1 cellular context compared by ENCODE assay signal in the genomic region with DNA sequence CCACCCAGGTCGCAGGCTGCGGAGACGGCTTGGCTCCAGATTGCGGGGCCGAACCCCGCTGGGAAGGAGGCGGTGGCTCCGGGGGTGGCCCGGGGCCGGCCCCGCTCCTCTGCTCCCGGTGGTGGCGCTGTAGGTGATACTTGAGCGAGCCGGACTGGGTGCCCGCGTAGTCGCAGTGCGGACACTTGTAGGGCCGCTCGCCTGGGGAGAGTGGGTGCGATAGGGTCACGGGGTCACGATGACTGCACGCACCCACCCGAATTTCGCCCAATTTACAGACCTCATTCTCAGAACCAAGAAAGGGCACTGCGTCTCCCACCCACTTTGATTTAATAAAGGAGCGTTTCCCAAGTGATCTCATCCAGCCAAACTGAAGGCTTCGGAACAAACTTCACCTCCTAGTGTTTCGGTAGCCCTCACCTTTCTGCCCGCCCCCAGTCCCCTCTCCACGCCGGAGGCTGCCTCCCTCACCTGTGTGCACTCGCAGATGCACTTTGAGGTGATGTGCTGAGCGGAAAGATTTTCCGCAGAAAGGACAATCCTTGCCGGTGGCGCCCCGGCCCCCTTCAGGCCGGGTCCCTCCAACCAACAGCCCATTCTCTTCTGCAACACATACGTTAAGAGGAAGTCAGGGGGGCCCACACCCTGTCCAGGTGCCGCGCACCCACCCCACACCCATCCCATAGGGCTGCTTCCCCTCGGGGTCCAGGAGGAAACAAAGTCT.
TF ChIP-seq lines count a peak whose summit lies in the region.

No MANE protein-coding gene starts in this region.

TF ChIP-seq in GM23338, 12 proteins besides CTCF, POLR2A, EP300 and RAD21 (continued from another document):
- TF ChIP-seq, protein P1, sequence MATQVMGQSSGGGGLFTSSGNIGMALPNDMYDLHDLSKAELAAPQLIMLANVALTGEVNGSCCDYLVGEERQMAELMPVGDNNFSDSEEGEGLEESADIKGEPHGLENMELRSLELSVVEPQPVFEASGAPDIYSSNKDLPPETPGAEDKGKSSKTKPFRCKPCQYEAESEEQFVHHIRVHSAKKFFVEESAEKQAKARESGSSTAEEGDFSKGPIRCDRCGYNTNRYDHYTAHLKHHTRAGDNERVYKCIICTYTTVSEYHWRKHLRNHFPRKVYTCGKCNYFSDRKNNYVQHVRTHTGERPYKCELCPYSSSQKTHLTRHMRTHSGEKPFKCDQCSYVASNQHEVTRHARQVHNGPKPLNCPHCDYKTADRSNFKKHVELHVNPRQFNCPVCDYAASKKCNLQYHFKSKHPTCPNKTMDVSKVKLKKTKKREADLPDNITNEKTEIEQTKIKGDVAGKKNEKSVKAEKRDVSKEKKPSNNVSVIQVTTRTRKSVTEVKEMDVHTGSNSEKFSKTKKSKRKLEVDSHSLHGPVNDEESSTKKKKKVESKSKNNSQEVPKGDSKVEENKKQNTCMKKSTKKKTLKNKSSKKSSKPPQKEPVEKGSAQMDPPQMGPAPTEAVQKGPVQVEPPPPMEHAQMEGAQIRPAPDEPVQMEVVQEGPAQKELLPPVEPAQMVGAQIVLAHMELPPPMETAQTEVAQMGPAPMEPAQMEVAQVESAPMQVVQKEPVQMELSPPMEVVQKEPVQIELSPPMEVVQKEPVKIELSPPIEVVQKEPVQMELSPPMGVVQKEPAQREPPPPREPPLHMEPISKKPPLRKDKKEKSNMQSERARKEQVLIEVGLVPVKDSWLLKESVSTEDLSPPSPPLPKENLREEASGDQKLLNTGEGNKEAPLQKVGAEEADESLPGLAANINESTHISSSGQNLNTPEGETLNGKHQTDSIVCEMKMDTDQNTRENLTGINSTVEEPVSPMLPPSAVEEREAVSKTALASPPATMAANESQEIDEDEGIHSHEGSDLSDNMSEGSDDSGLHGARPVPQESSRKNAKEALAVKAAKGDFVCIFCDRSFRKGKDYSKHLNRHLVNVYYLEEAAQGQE (IDR thresholded peaks at IDR 0.05; ENCODE audit: unreplicated experiment) = no peak
- TF ChIP-seq ZNF331 (CRISPR knock-in tag; IDR thresholded peaks at IDR 0.05; ENCODE audit: low read depth) = no peak
- TF ChIP-seq, protein P2, sequence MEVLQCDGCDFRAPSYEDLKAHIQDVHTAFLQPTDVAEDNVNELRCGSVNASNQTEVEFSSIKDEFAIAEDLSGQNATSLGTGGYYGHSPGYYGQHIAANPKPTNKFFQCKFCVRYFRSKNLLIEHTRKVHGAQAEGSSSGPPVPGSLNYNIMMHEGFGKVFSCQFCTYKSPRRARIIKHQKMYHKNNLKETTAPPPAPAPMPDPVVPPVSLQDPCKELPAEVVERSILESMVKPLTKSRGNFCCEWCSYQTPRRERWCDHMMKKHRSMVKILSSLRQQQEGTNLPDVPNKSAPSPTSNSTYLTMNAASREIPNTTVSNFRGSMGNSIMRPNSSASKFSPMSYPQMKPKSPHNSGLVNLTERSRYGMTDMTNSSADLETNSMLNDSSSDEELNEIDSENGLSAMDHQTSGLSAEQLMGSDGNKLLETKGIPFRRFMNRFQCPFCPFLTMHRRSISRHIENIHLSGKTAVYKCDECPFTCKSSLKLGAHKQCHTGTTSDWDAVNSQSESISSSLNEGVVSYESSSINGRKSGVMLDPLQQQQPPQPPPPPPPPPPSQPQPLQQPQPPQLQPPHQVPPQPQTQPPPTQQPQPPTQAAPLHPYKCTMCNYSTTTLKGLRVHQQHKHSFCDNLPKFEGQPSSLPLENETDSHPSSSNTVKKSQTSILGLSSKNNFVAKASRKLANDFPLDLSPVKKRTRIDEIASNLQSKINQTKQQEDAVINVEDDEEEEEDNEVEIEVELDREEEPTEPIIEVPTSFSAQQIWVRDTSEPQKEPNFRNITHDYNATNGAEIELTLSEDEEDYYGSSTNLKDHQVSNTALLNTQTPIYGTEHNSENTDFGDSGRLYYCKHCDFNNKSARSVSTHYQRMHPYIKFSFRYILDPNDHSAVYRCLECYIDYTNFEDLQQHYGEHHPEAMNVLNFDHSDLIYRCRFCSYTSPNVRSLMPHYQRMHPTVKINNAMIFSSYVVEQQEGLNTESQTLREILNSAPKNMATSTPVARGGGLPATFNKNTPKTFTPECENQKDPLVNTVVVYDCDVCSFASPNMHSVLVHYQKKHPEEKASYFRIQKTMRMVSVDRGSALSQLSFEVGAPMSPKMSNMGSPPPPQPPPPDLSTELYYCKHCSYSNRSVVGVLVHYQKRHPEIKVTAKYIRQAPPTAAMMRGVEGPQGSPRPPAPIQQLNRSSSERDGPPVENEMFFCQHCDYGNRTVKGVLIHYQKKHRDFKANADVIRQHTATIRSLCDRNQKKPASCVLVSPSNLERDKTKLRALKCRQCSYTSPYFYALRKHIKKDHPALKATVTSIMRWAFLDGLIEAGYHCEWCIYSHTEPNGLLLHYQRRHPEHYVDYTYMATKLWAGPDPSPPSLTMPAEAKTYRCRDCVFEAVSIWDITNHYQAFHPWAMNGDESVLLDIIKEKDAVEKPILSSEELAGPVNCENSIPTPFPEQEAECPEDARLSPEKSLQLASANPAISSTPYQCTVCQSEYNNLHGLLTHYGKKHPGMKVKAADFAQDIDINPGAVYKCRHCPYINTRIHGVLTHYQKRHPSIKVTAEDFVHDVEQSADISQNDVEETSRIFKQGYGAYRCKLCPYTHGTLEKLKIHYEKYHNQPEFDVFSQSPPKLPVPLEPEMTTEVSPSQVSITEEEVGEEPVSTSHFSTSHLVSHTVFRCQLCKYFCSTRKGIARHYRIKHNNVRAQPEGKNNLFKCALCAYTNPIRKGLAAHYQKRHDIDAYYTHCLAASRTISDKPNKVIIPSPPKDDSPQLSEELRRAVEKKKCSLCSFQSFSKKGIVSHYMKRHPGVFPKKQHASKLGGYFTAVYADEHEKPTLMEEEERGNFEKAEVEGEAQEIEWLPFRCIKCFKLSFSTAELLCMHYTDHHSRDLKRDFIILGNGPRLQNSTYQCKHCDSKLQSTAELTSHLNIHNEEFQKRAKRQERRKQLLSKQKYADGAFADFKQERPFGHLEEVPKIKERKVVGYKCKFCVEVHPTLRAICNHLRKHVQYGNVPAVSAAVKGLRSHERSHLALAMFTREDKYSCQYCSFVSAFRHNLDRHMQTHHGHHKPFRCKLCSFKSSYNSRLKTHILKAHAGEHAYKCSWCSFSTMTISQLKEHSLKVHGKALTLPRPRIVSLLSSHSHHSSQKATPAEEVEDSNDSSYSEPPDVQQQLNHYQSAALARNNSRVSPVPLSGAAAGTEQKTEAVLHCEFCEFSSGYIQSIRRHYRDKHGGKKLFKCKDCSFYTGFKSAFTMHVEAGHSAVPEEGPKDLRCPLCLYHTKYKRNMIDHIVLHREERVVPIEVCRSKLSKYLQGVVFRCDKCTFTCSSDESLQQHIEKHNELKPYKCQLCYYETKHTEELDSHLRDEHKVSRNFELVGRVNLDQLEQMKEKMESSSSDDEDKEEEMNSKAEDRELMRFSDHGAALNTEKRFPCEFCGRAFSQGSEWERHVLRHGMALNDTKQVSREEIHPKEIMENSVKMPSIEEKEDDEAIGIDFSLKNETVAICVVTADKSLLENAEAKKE (CRISPR knock-in tag; IDR thresholded peaks at IDR 0.05) = no peak
- no peak for TF ChIP-seq EZH2 (IDR thresholded peaks at IDR 0.05; ENCODE audit: low read depth, unreplicated experiment)
- no peak for TF ChIP-seq STAT1 (IDR thresholded peaks at IDR 0.05; ENCODE audit: unreplicated experiment)
- no peak for TF ChIP-seq JUNB (IDR thresholded peaks at IDR 0.05; ENCODE audit: unreplicated experiment)
- TF ChIP-seq ZNF114 (CRISPR knock-in tag; IDR thresholded peaks at IDR 0.05) = no peak
- no peak for TF ChIP-seq NANOG (IDR thresholded peaks at IDR 0.05; ENCODE audit: borderline replicate concordance)
- no peak; the same call in 1 of the 2 replicates for TF ChIP-seq POLR2AphosphoS5 (IDR thresholded peaks at IDR 0.05; ENCODE audit: low read depth)
- TF ChIP-seq, protein P3, sequence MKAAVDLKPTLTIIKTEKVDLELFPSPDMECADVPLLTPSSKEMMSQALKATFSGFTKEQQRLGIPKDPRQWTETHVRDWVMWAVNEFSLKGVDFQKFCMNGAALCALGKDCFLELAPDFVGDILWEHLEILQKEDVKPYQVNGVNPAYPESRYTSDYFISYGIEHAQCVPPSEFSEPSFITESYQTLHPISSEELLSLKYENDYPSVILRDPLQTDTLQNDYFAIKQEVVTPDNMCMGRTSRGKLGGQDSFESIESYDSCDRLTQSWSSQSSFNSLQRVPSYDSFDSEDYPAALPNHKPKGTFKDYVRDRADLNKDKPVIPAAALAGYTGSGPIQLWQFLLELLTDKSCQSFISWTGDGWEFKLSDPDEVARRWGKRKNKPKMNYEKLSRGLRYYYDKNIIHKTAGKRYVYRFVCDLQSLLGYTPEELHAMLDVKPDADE (IDR thresholded peaks at IDR 0.05) = no peak
